8 cellular contexts compared by ENCODE assay signal in the genomic region with DNA sequence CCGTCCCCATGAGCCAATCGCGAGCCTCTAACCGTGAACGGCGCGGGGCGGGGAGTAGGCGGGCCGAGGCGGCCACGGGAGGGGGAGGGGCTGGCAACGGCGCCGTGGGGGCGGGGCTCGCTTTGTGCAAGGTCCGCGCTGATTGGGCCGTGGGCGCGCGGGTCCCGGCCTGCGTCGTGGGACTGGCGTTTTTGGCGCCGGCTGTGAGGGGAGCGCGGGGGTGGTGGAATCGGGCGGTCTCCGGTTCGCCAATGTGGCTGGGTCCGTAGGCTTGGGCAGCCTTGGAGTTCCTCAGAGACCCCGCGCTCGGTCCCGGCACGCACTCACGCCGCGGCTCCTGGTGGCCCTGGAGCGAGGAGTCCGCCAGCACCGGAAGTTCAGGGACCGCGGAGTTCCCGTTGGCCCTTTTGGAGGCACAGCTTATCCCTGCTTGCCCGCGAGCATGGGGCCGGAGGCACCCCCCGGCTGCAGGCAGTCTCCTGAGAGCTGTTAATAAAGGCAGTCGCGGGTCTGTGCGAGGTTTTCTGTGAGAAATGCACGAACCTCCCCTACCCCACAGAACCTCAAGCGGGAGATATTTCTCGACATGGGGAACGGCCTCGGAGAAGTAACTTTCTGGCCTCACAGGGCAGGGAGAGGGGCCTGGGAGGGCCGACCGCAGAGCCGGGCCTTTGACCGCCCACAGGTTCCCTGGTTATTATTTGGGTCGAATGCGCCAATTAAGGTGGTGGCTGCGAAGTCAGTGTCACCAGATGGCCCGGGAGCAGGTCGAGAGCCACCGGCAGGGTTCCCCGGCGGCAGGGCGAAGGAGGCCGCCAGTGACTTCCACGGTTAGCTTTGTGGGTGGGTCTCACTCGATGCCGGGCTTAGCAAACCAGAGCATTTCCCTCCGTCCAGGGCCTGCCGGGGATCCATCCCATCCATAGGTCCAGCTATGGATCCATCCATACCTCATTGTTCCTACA. TPM values are rescaled to one million over a fixed set of nuclear protein-coding genes. Genes with fewer than 3 reads are reported as not detected.
A peak's percentile ranks its signal among the peaks of the same experiment; 100 is the strongest.
DNase-seq lines count a peak whose midpoint lies in the region; ATAC-seq and TF ChIP-seq lines count a peak whose summit lies in the region.

No MANE protein-coding gene starts in this region.

- H3K9me3 Mint-ChIP-seq in CD4-positive, alpha-beta memory T cell = peaks cover 0 to 5% (median 0%) of the 10 kb centered on the region in 8 donors
- H3K9me3 Mint-ChIP-seq in activated naive CD8-positive, alpha-beta T cell treated with anti-CD3 and anti-CD28 coated beads, Interleukin-2, amount 50 U/mL, for 24 hours = no peaks in the 10 kb centered on the region

- 2% methylated on average over 59 of the region's 81 CpGs for WGBS in prostate gland

- TF ChIP-seq CTCF in LNCaP clone FGC (IDR thresholded peaks at IDR 0.05; ENCODE audit: control insufficient read depth, extremely low read depth, insufficient read depth) (no peak), SU-DHL-6 (IDR thresholded peaks at IDR 0.05; ENCODE audit: insufficient read depth, low read length, poor library complexity, severe bottlenecking) (no peak), left ventricle myocardium inferior (IDR thresholded peaks at IDR 0.05; ENCODE audit: borderline replicate concordance) (no peak), prostate gland (IDR thresholded peaks at IDR 0.05) (peak in 2 of 4 experiments; percentile 27 to 31)

- H3K4me2 ChIP-seq in SU-DHL-6 (ENCODE audit: low read depth, low read length, poor library complexity, severe bottlenecking) = peak overlapping the region; percentile 81

- H3K9me2 ChIP-seq in SU-DHL-6 (replicated peaks; ENCODE audit: insufficient read depth, low read length) = no peaks in the 10 kb centered on the region

- H3K36me3 ChIP-seq in CD4-positive, alpha-beta memory T cell (ENCODE audit: insufficient read depth, low read length) = peaks cover 35% of the 10 kb centered on the region
- peaks cover 35% of the 10 kb centered on the region for H3K36me3 ChIP-seq in SU-DHL-6 (ENCODE audit: low read length)
- H3K36me3 ChIP-seq in left ventricle myocardium inferior = peaks cover 31% of the 10 kb centered on the region
- H3K36me3 ChIP-seq in prostate gland = peaks cover 15 to 17% of the 10 kb centered on the region in 2 donors

- no peaks in the 10 kb centered on the region for H3K9me3 ChIP-seq in CD4-positive, alpha-beta memory T cell (ENCODE audit: control insufficient read depth in 1 of 2, low read length in 2 of 2)
- H3K9me3 ChIP-seq in SU-DHL-6 (ENCODE audit: insufficient read depth, low read length) (no peaks in the 10 kb centered on the region), left ventricle myocardium inferior (replicated peaks) (no peaks in the 10 kb centered on the region), prostate gland (no peaks in the 10 kb centered on the region)

- peak overlapping the region; percentile 73 for H2AFZ ChIP-seq in SU-DHL-6 (ENCODE audit: low read depth, low read length, severe bottlenecking)

- H3K4me3 Mint-ChIP-seq in CD4-positive, alpha-beta memory T cell = peak overlapping the region; percentile 92 to 98 (median 96)
- H3K4me3 Mint-ChIP-seq in activated naive CD8-positive, alpha-beta T cell treated with anti-CD3 and anti-CD28 coated beads, Interleukin-2, amount 50 U/mL, for 24 hours = peak overlapping the region; percentile 98

- peak overlapping the region; percentile 98 for H3K9ac ChIP-seq in SU-DHL-6 (ENCODE audit: low read length)

- H3K27me3 Mint-ChIP-seq in CD4-positive, alpha-beta memory T cell = peaks cover 0 to 3% of the 10 kb centered on the region in 2 donors
- no peaks in the 10 kb centered on the region for H3K27me3 Mint-ChIP-seq in activated naive CD8-positive, alpha-beta T cell treated with anti-CD3 and anti-CD28 coated beads, Interleukin-2, amount 50 U/mL, for 24 hours

- peaks cover 33 to 64% (median 46%) of the 10 kb centered on the region in 4 donors for H3K4me1 Mint-ChIP-seq in CD4-positive, alpha-beta memory T cell
- peaks cover 48% of the 10 kb centered on the region for H3K4me1 Mint-ChIP-seq in activated naive CD8-positive, alpha-beta T cell treated with anti-CD3 and anti-CD28 coated beads, Interleukin-2, amount 50 U/mL, for 24 hours

- H3K27me3 ChIP-seq in CD4-positive, alpha-beta memory T cell (ENCODE audit: insufficient read depth, low read length) = no peaks in the 10 kb centered on the region
- H3K27me3 ChIP-seq in SU-DHL-6 (ENCODE audit: low read length) (no peaks in the 10 kb centered on the region), left ventricle myocardium inferior (ENCODE audit: low read depth) (no peaks in the 10 kb centered on the region), prostate gland (replicated peaks; ENCODE audit: insufficient read depth) (no peaks in the 10 kb centered on the region)

- POLR2A ChIA-PET in CD4-positive, alpha-beta memory T cell (lab: Charles Lee; ENCODE audit: partially characterized antibody) = interaction anchor here (0.6 to 9.2 kb wide), 29 partner anchors 9 to 1086 kb away, joined by 3 to 128 read pairs (median 5); partner anchors contain the start of genes COPS7B, EIF4E2, PSMD1 and PTMA

- H4K20me1 ChIP-seq in SU-DHL-6 (ENCODE audit: low read depth, low read length) = peaks cover 33% of the 10 kb centered on the region

- peak in 4 of 5 donors; percentile 95 to 97 (median 96) for DNase-seq in CD4-positive, alpha-beta memory T cell
- no peak for DNase-seq in LNCaP clone FGC (ENCODE audit: low read depth)
- DNase-seq in activated naive CD8-positive, alpha-beta T cell treated with anti-CD3 and anti-CD28 coated beads, Interleukin-2, amount 50 U/mL, for 24 hours = peak; percentile 99
- peak; percentile 99 for DNase-seq in left ventricle myocardium inferior
- peak; percentile 99 for DNase-seq in prostate gland (ENCODE audit: low spot score)
- DNase-seq in ureter (ENCODE audit: low spot score) = peak; percentile 99

- intact Hi-C loops in CD4-positive, alpha-beta memory T cell (cut with micrococcal nuclease) = loop anchor here (1.0 to 5.0 kb wide), 7 partner anchors 13 to 316 kb away; partner anchors contain the start of genes PDE6D and PTMA
- intact Hi-C loops in left ventricle myocardium inferior (cut with micrococcal nuclease) (no loop called here), prostate gland (cut with DNase I) (loop anchor here (2.0 kb wide), 1 partner anchor 50 kb away; no protein-coding TSS in a partner anchor)

- H3K27ac Mint-ChIP-seq in CD4-positive, alpha-beta memory T cell = peak overlapping the region; percentile 99 to 100 (median 99)
- peak overlapping the region; percentile 98 for H3K27ac Mint-ChIP-seq in activated naive CD8-positive, alpha-beta T cell treated with anti-CD3 and anti-CD28 coated beads, Interleukin-2, amount 50 U/mL, for 24 hours

- TF ChIP-seq POLR2A in prostate gland (IDR thresholded peaks at IDR 0.05) = no peak

- H3K4me1 ChIP-seq in CD4-positive, alpha-beta memory T cell (ENCODE audit: insufficient read depth, low read length) = peaks cover 44% of the 10 kb centered on the region
- H3K4me1 ChIP-seq in left ventricle myocardium inferior (peaks cover 57% of the 10 kb centered on the region), prostate gland (replicated peaks) (peaks cover 15% of the 10 kb centered on the region)

- peaks cover 44% of the 10 kb centered on the region for H3F3A ChIP-seq in SU-DHL-6 (ENCODE audit: insufficient read depth)

- peak; percentile 5 for ATAC-seq in GM21367 (IDR thresholded peaks at IDR 0.05; ENCODE audit: unreplicated experiment)
- ATAC-seq in activated naive CD8-positive, alpha-beta T cell treated with anti-CD3 and anti-CD28 coated beads, Interleukin-2, amount 50 U/mL, for 24 hours = no peak

- H3K36me3 Mint-ChIP-seq in CD4-positive, alpha-beta memory T cell = peaks cover 33 to 43% of the 10 kb centered on the region in 2 donors
- H3K36me3 Mint-ChIP-seq in activated naive CD8-positive, alpha-beta T cell treated with anti-CD3 and anti-CD28 coated beads, Interleukin-2, amount 50 U/mL, for 24 hours (ENCODE audit: low read depth) = peaks cover 44% of the 10 kb centered on the region

- CTCF ChIA-PET in CD4-positive, alpha-beta memory T cell (lab: Charles Lee; ENCODE audit: partially characterized antibody) = interaction anchor here (0.6 to 10.2 kb wide), 9 partner anchors 10 to 250 kb away, joined by 3 to 111 read pairs (median 3); no protein-coding TSS in a partner anchor

- H3K4me3 ChIP-seq in CD4-positive, alpha-beta memory T cell (ENCODE audit: low read length in 2 of 2) = peak overlapping the region; percentile 77 to 92
- peak overlapping the region; percentile 90 for H3K4me3 ChIP-seq in LNCaP clone FGC (ENCODE audit: low read depth, low read length)
- peak overlapping the region; percentile 75 for H3K4me3 ChIP-seq in SU-DHL-6 (ENCODE audit: insufficient read depth, low read length, poor library complexity, severe bottlenecking)
- H3K4me3 ChIP-seq in left ventricle myocardium inferior = peak overlapping the region; percentile 86
- H3K4me3 ChIP-seq in prostate gland = peak overlapping the region; percentile 82 to 94

- peak overlapping the region; percentile 96 for H3K27ac ChIP-seq in CD4-positive, alpha-beta memory T cell (ENCODE audit: low read depth, low read length)
- H3K27ac ChIP-seq in SU-DHL-6 (ENCODE audit: low read depth, low read length) (peak overlapping the region; percentile 74), left ventricle myocardium inferior (replicated peaks) (peak overlapping the region; percentile 97), prostate gland (peak overlapping the region; percentile 92 to 97)

- H3K79me2 ChIP-seq in SU-DHL-6 (ENCODE audit: insufficient read depth, low read length) = peaks cover 40% of the 10 kb centered on the region

RNA-seq across cellular contexts. Expression of gene NCL, which starts 0.6 kb away (rescaled TPM):
- total RNA-seq in CD4-positive, alpha-beta memory T cell = 100 to 1,000 TPM; 380 to 390 TPM
- polyA plus RNA-seq in CD4-positive, alpha-beta memory T cell = 100 to 1,000 TPM; 150 to 593 TPM
- total RNA-seq in left ventricle myocardium inferior (262 TPM), prostate gland (100 to 1,000 TPM in 1 of 2 donors, 10 to 100 TPM in 1; 92.0 to 160 TPM), ureter (566 TPM)
